ENCODE assay signal across 17 cellular contexts in the genomic region with DNA sequence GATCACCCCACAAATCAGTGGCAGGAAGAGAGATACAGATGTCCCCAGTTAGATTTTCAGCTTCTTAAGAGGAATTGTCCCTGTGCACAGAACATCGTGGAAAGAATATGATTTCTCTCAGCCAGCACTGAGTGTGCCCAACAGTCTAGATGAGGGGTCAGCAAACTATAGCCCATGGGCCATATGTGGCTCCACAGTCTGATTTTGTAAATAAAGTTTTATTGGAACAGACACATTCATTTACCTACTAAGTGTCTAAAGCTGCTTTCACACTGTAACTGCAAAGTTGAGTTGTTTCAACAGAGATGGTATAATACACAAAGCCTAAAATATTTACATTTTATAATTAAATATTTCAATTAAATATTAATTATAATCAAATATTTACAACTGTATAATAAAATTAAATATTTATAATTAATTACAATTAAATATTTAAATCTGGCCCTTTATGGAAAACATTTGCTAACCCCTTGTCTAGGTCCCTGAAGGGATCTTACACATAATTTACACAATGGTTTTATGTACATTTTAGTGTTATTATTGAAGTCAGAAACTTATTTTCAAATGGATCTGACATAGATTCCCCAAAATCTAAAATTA.
DNase-seq lines count a peak whose midpoint lies in the region; ATAC-seq and TF ChIP-seq lines count a peak whose summit lies in the region.
"Had no signal": no experiment of that assay in that cellular context is flagged by ENCODE, and none has a peak within 500 bp of the region (broad histone marks: within the 10 kb centered on the region; RNA-seq: fewer than 3 reads in every experiment).

No MANE protein-coding gene starts in this region.

- H3K27ac ChIP-seq in esophagus muscularis mucosa (replicated peaks in 1 of 4) = no peak overlapping the region

- no peaks in the 10 kb centered on the region for H3K4me1 Mint-ChIP-seq in natural killer cell treated with Interleukin-12 subunit alpha and Interleukin-12 subunit beta and Interleukin-15 and Interleukin-18, amount 100 ng/mL, for 72 hours (ENCODE audit: low read depth in 2 of 2)
- no peaks in the 10 kb centered on the region for H3K4me1 Mint-ChIP-seq in natural killer cell
- no peaks in the 10 kb centered on the region for H3K4me1 Mint-ChIP-seq in T-cell
- H3K4me1 Mint-ChIP-seq: B cell had no signal

- POLR2A ChIA-PET in T-cell (lab: Charles Lee) = no interaction called here

- no peak for ATAC-seq in natural killer cell treated with Interleukin-12 subunit alpha and Interleukin-12 subunit beta and Interleukin-15 and Interleukin-18, amount 100 ng/mL, for 72 hours
- no peak for ATAC-seq in natural killer cell
- no peak for ATAC-seq in T-cell (replicated peaks in 1 of 4)
- no peak for ATAC-seq in GM21723 (IDR thresholded peaks at IDR 0.05; ENCODE audit: unreplicated experiment)
- no peak for ATAC-seq in HG02759 (IDR thresholded peaks at IDR 0.05; ENCODE audit: unreplicated experiment)

- H3K9me3 Mint-ChIP-seq in natural killer cell treated with Interleukin-12 subunit alpha and Interleukin-12 subunit beta and Interleukin-15 and Interleukin-18, amount 100 ng/mL, for 72 hours = no peaks in the 10 kb centered on the region
- H3K9me3 Mint-ChIP-seq in natural killer cell (no peaks in the 10 kb centered on the region), T-cell (no peaks in the 10 kb centered on the region)
- H3K9me3 Mint-ChIP-seq: CD4-positive, alpha-beta T cell; H9 had no signal

- no peak for TF ChIP-seq POLR2A in esophagus muscularis mucosa (IDR thresholded peaks at IDR 0.05; ENCODE audit: low read depth)

- H3K9me3 ChIP-seq in esophagus muscularis mucosa = no peaks in the 10 kb centered on the region

- no peak overlapping the region for H3K4me3 Mint-ChIP-seq in natural killer cell treated with Interleukin-12 subunit alpha and Interleukin-12 subunit beta and Interleukin-15 and Interleukin-18, amount 100 ng/mL, for 72 hours
- H3K4me3 Mint-ChIP-seq in natural killer cell (no peak overlapping the region), T-cell (no peak overlapping the region)
- H3K4me3 Mint-ChIP-seq: B cell; CD4-positive, alpha-beta T cell; H9; IgD-negative memory B cell had no signal

- WGBS in esophagus muscularis mucosa = 93% methylated on average over 1 of the region's 1 CpG

- H3K27me3 Mint-ChIP-seq in natural killer cell treated with Interleukin-12 subunit alpha and Interleukin-12 subunit beta and Interleukin-15 and Interleukin-18, amount 100 ng/mL, for 72 hours = peaks cover 23 to 33% of the 10 kb centered on the region in 2 donors
- peaks cover 7 to 17% of the 10 kb centered on the region in 2 donors for H3K27me3 Mint-ChIP-seq in natural killer cell (ENCODE audit: low read depth in 2 of 2)
- H3K27me3 Mint-ChIP-seq in T-cell = peaks cover under 1 to 13% of the 10 kb centered on the region in 2 donors

- intact Hi-C loops in natural killer cell (cut with micrococcal nuclease) = no loop called here
- intact Hi-C loops in esophagus muscularis mucosa (cut with DNase I) = no loop called here

- no peaks in the 10 kb centered on the region for H3K36me3 ChIP-seq in esophagus muscularis mucosa

- H3K27me3 ChIP-seq in esophagus muscularis mucosa = peaks cover 0 to 51% (median 0%) of the 10 kb centered on the region in 4 donors

- no peak overlapping the region for H3K27ac Mint-ChIP-seq in natural killer cell treated with Interleukin-12 subunit alpha and Interleukin-12 subunit beta and Interleukin-15 and Interleukin-18, amount 100 ng/mL, for 72 hours
- H3K27ac Mint-ChIP-seq in natural killer cell (no peak overlapping the region), T-cell (no peak overlapping the region)
- H3K27ac Mint-ChIP-seq: B cell; CD4-positive, alpha-beta T cell; H9; IgD-negative memory B cell had no signal

- H3K36me3 Mint-ChIP-seq in natural killer cell treated with Interleukin-12 subunit alpha and Interleukin-12 subunit beta and Interleukin-15 and Interleukin-18, amount 100 ng/mL, for 72 hours = no peaks in the 10 kb centered on the region
- H3K36me3 Mint-ChIP-seq in natural killer cell (no peaks in the 10 kb centered on the region), T-cell (no peaks in the 10 kb centered on the region)

- H3K4me1 ChIP-seq in esophagus muscularis mucosa = no peaks in the 10 kb centered on the region

- DNase-seq in natural killer cell treated with Interleukin-12 subunit alpha and Interleukin-12 subunit beta and Interleukin-15 and Interleukin-18, amount 100 ng/mL, for 72 hours (ENCODE audit: low spot score) = peak; percentile 18
- DNase-seq in natural killer cell = no peak
- peak; percentile 79 for DNase-seq in esophagus muscularis mucosa (ENCODE audit: extremely low spot score)
- DNase-seq in mucosa of gallbladder (ENCODE audit: low spot score) = peak; percentile 2
- no peak for DNase-seq in T-cell
- DNase-seq: C1 segment of cervical spinal cord; Calu3; CD4-positive, alpha-beta T cell; DMS153; DMS79 treated with DMSO at 0.1 percent for 48 hours; EL; GOT3; H9 had no signal

- TF ChIP-seq CTCF in natural killer cell (IDR thresholded peaks at IDR 0.05) (no peak), esophagus muscularis mucosa (IDR thresholded peaks at IDR 0.05) (no peak)

- H3K4me3 ChIP-seq in esophagus muscularis mucosa = no peak overlapping the region

- no peak for TF ChIP-seq EP300 in esophagus muscularis mucosa (IDR thresholded peaks at IDR 0.05)

- CTCF ChIA-PET in T-cell (lab: Charles Lee) = no interaction called here

Comparison
In these comparisons a context has a peak if more than half of its experiments do, and no peak if none do; other contexts are left out.
1. DNase-seq: peak in natural killer cell treated with Interleukin-12 subunit alpha and Interleukin-12 subunit beta and Interleukin-15 and Interleukin-18, amount 100 ng/mL, for 72 hours (single experiment), esophagus muscularis mucosa (single experiment) and mucosa of gallbladder (single experiment); none in natural killer cell (single experiment) and T-cell (0 of 34).